In the genomic region with DNA sequence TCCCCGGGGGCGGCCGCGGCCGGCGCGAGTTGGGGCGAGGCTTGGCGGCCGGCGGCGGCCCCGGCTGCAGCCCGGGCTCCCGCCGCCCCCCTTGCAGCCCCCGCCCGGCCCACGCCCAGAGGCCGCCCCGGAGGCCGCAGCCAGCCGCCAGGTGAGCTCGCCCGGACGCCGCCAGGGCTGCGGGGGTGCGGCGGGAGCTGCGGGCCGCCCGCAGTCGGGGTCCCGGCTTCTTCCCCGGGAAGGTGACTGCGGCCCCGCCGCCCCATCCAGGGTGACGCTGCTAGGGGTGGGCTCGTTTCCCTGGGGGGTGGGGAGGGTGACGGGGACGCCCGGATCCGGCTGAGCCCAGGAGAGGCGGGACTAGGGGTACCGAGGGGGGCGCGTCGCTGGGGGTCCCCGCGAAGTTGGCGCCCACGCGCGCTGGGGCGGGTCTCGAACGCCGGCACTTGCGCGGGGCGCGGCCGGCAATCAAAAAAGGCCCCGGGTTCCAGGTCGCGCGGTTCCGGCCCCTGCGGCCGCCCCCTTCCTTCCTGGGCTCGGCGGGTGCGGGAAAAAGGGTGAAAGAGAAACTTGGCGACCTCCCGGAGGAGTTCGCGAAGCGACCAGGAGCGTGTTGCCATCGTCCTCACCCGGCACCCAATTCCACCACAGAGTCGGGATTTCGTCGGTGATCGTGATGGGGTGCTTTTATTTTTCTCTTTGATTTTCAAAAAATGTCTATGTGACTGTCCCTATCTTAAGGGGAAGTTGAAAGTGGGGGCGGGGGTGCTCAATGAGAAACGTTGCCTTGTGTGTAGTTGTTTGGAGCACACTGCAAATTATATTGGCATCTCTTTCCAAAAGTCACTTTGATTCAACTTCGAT, we compare ENCODE assay signal across 8 cellular contexts. TPM values are rescaled to one million over a fixed set of nuclear protein-coding genes. Genes with fewer than 3 reads are reported as not detected.
DNase-seq lines count a peak whose midpoint lies in the region; ATAC-seq, FAIRE-seq and TF ChIP-seq lines count a peak whose summit lies in the region.

No MANE protein-coding gene starts in this region.

- peaks cover 65% of the 10 kb centered on the region for H4K20me1 ChIP-seq in BLaER1
- no peaks in the 10 kb centered on the region for H4K20me1 ChIP-seq in keratinocyte (ENCODE audit: control insufficient read depth, extremely low read depth, insufficient read depth, low read length)

- H3K9me1 ChIP-seq in keratinocyte (ENCODE audit: control insufficient read depth, extremely low read depth, insufficient read depth, low read length): peaks cover 3% of the 10 kb centered on the region

- peak; percentile 60 for ATAC-seq in HG03432 (IDR thresholded peaks at IDR 0.05; ENCODE audit: unreplicated experiment)

- H3K27me3 Mint-ChIP-seq in MCF 10A (ENCODE audit: insufficient read depth, unreplicated experiment): no peaks in the 10 kb centered on the region

- H3K4me1 ChIP-seq in BLaER1 (peaks cover 30% of the 10 kb centered on the region), keratinocyte (ENCODE audit: control insufficient read depth, extremely low read depth, insufficient read depth, low read length) (peaks cover 12% of the 10 kb centered on the region)

- H3K4me3 ChIP-seq in BLaER1 (peak overlapping the region; percentile 80), keratinocyte (ENCODE audit: control insufficient read depth in 2 of 3, extremely low read depth in 1 of 3, insufficient read depth in 2 of 3, low read depth in 1 of 3, low read length in 3 of 3) (peak overlapping the region; percentile 77 to 92 (median 77))

- no peaks in the 10 kb centered on the region for H3K27me3 ChIP-seq in BLaER1
- no peaks in the 10 kb centered on the region for H3K27me3 ChIP-seq in keratinocyte (ENCODE audit: control insufficient read depth, extremely low read depth, insufficient read depth, low read length)

- peak overlapping the region; percentile 84 for H3K4me3 Mint-ChIP-seq in MCF 10A (ENCODE audit: unreplicated experiment)

- peak; percentile 29 for DNase-seq in GM19240 (ENCODE audit: insufficient read length, low spot score)
- peak; percentile 38 for DNase-seq in T-helper 9 cell
- DNase-seq in MCF 10A (ENCODE audit: unreplicated experiment): peak; percentile 39
- no peak for DNase-seq in keratinocyte (ENCODE audit: low read depth, low spot score)
- DNase-seq in stimulated activated CD4-positive, alpha-beta T cell treated with anti-CD3 and anti-CD28 coated beads, Interleukin-15, amount 100 ng/mL, for 1 hour (ENCODE audit: low read depth in 1 of 2, low spot score in 1 of 2): peak; percentile 5 to 38
- DNase-seq in NCI-H1105 (lab: John Stamatoyannopoulos, UW): no peak

- dilution Hi-C loops in keratinocyte (cut with MboI; ENCODE audit: extremely low pct_ligation_motif_present, low sequenced_read_pairs): no loop called here

- TF ChIP-seq CTCF in MCF 10A (IDR thresholded peaks at IDR 0.05; ENCODE audit: unreplicated experiment) (no peak), keratinocyte (optimal IDR thresholded peaks at IDR 0.05 in 1 of 3, IDR thresholded peaks at IDR 0.05 in 1 of 3, conservative IDR thresholded peaks at IDR 0.05 in 1 of 3; ENCODE audit: extremely low read depth in 1 of 3, insufficient read depth in 2 of 3, low read length in 3 of 3) (no peak)

- CTCF ChIA-PET in MCF 10A (lab: Yijun Ruan, JAX): interaction anchor here (0.6 kb wide), 1 partner anchor 14 kb away, joined by 3 read pairs; no protein-coding TSS in a partner anchor

- intact Hi-C loops in MCF 10A (cut with micrococcal nuclease): loop anchor here (1.0 kb wide), 1 partner anchor 48 kb away; the partner anchor contains the start of gene SCAANT1

- BruUV-seq in MCF 10A (replicated peaks; lab: Mats Ljungman, UMichigan): no TSS peak

- H3K36me3 ChIP-seq in BLaER1 (peaks cover 24% of the 10 kb centered on the region; the same call in 1 of the 2 replicates), keratinocyte (ENCODE audit: control insufficient read depth in 2 of 2, extremely low read depth in 1 of 2, insufficient read depth in 2 of 2, low read length in 2 of 2) (no peaks in the 10 kb centered on the region)

- H3K9me3 ChIP-seq in BLaER1 (no peaks in the 10 kb centered on the region), keratinocyte (ENCODE audit: control insufficient read depth, low read depth, low read length) (no peaks in the 10 kb centered on the region)

- H3K27ac ChIP-seq in BLaER1 (peak overlapping the region; percentile 98), keratinocyte (ENCODE audit: control insufficient read depth, insufficient read depth, low read length) (peak overlapping the region; percentile 71)

- peak overlapping the region; percentile 61 for H2AFZ ChIP-seq in keratinocyte (ENCODE audit: control insufficient read depth, low read length)

- H3K9me3 Mint-ChIP-seq in MCF 10A (ENCODE audit: unreplicated experiment): no peaks in the 10 kb centered on the region

- H3K36me3 Mint-ChIP-seq in MCF 10A (ENCODE audit: insufficient read depth, unreplicated experiment): peaks cover 14% of the 10 kb centered on the region

- H3K27ac Mint-ChIP-seq in MCF 10A (ENCODE audit: low read depth, unreplicated experiment): peak overlapping the region; percentile 84

- no peak for FAIRE-seq in keratinocyte (lab: Jason Lieb, UNC)

- POLR2A ChIA-PET in MCF 10A (lab: Yijun Ruan, JAX): interaction anchor here (0.9 to 2.6 kb wide), 8 partner anchors 9 to 114 kb away, joined by 3 to 13 read pairs (median 6); partner anchors contain the start of gene SCAANT1

- peaks cover 81% of the 10 kb centered on the region for H3K79me2 ChIP-seq in keratinocyte (ENCODE audit: control insufficient read depth, insufficient read depth, low read length)

- H3K4me1 Mint-ChIP-seq in MCF 10A (ENCODE audit: insufficient read depth, unreplicated experiment): peaks cover 37% of the 10 kb centered on the region

- H3K9ac ChIP-seq in BLaER1: peak overlapping the region; percentile 99
- H3K9ac ChIP-seq in keratinocyte (ENCODE audit: control insufficient read depth, extremely low read depth, insufficient read depth, low read length): peak overlapping the region; percentile 87

- peak overlapping the region; percentile 95 for H3K4me2 ChIP-seq in BLaER1
- peak overlapping the region; percentile 79 for H3K4me2 ChIP-seq in keratinocyte (ENCODE audit: control insufficient read depth, extremely low read depth, insufficient read depth, low read depth, low read length)

RNA-seq across cellular contexts. Expression of gene ATXN7, which starts 0.6 kb away (rescaled TPM):
- 29.2 and 36.7 TPM in 2 replicates for total RNA-seq in MCF 10A (2022)
- 8.5 to 12.1 TPM (median 8.8 TPM) in 3 replicates for polyA plus RNA-seq in keratinocyte
- polyA plus RNA-seq in keratinocyte (2011; ENCODE audit: low read depth): 5.7 TPM
- 4.2 and 8.6 TPM in 2 replicates for polyA plus RNA-seq in keratinocyte (2011; cell fraction: cytosol; rRNA removed)
- polyA plus RNA-seq in keratinocyte (2011; cell fraction: nucleus; rRNA removed): 43.4 and 47.9 TPM in 2 replicates
- polyA plus RNA-seq in keratinocyte (2012; ENCODE audit: low replicate concordance): 4.8 and 5.6 TPM in 2 replicates
- polyA minus RNA-seq in keratinocyte: 49.2 to 86.3 TPM (median 58.0 TPM) in 3 replicates
- polyA minus RNA-seq in keratinocyte (2011; cell fraction: cytosol; rRNA and poly(A)+ RNA removed): 14.0 TPM
- polyA minus RNA-seq in keratinocyte (2011; cell fraction: nucleus; rRNA and poly(A)+ RNA removed): 54.4 and 101 TPM in 2 replicates

RNA-seq across cellular contexts. Expression of gene THOC7, which starts 0.6 kb away (rescaled TPM):
- 117 and 123 TPM in 2 replicates for total RNA-seq in MCF 10A (2022)
- 64.3 to 131 TPM (median 85.5 TPM) in 3 replicates for polyA plus RNA-seq in keratinocyte
- polyA plus RNA-seq in keratinocyte (2011; ENCODE audit: low read depth): 164 TPM
- polyA plus RNA-seq in keratinocyte (2011; cell fraction: cytosol; rRNA removed): 82.4 and 168 TPM in 2 replicates
- polyA plus RNA-seq in keratinocyte (2011; cell fraction: nucleus; rRNA removed): 25.2 and 35.1 TPM in 2 replicates
- 69.9 and 115 TPM in 2 replicates for polyA plus RNA-seq in keratinocyte (2012; ENCODE audit: low replicate concordance)
- polyA minus RNA-seq in keratinocyte: 3.8 to 36.5 TPM (median 10.1 TPM) in 3 replicates
- 27.4 TPM for polyA minus RNA-seq in keratinocyte (2011; cell fraction: cytosol; rRNA and poly(A)+ RNA removed)
- 3.9 and 7.2 TPM in 2 replicates for polyA minus RNA-seq in keratinocyte (2011; cell fraction: nucleus; rRNA and poly(A)+ RNA removed)

RNA-seq across cellular contexts. Expression of gene C3orf49, which starts 45.1 kb away (rescaled TPM):
- total RNA-seq in MCF 10A (2022): not detected in 2 replicates
- polyA plus RNA-seq in keratinocyte: not detected in 3 replicates
- polyA plus RNA-seq in keratinocyte (2011; ENCODE audit: low read depth): not detected
- not detected in 2 replicates for polyA plus RNA-seq in keratinocyte (2011; cell fraction: cytosol; rRNA removed)
- polyA plus RNA-seq in keratinocyte (2011; cell fraction: nucleus; rRNA removed): not detected in 2 replicates
- not detected in 2 replicates for polyA plus RNA-seq in keratinocyte (2012; ENCODE audit: low replicate concordance)
- not detected in 3 replicates for polyA minus RNA-seq in keratinocyte
- polyA minus RNA-seq in keratinocyte (2011; cell fraction: cytosol; rRNA and poly(A)+ RNA removed): not detected
- not detected in 2 replicates for polyA minus RNA-seq in keratinocyte (2011; cell fraction: nucleus; rRNA and poly(A)+ RNA removed)

RNA-seq across cellular contexts. Expression of gene SCAANT1, which starts 47.9 kb away (rescaled TPM):
- total RNA-seq in MCF 10A (2022): not detected in 2 replicates
- not detected in 3 replicates for polyA plus RNA-seq in keratinocyte
- not detected for polyA plus RNA-seq in keratinocyte (2011; ENCODE audit: low read depth)
- polyA plus RNA-seq in keratinocyte (2011; cell fraction: cytosol; rRNA removed): not detected in 2 replicates
- not detected in 2 replicates for polyA plus RNA-seq in keratinocyte (2011; cell fraction: nucleus; rRNA removed)
- polyA plus RNA-seq in keratinocyte (2012; ENCODE audit: low replicate concordance): not detected in 2 replicates
- not detected in 3 replicates for polyA minus RNA-seq in keratinocyte
- not detected for polyA minus RNA-seq in keratinocyte (2011; cell fraction: cytosol; rRNA and poly(A)+ RNA removed)
- not detected in 2 replicates for polyA minus RNA-seq in keratinocyte (2011; cell fraction: nucleus; rRNA and poly(A)+ RNA removed)

Comparison
In these comparisons a context has a peak if more than half of its experiments do, and no peak if none do; other contexts are left out.
1. DNase-seq: peak in GM19240 (single experiment), T-helper 9 cell (single experiment), MCF 10A (single experiment) and stimulated activated CD4-positive, alpha-beta T cell treated with anti-CD3 and anti-CD28 coated beads, Interleukin-15, amount 100 ng/mL, for 1 hour (2 of 2); none in keratinocyte (single experiment) and NCI-H1105 (single experiment).